1 cellular context compared by ENCODE assay signal in genomic region chr19:7098701-7099596, GRCh38.
TF ChIP-seq lines count a peak whose summit lies in the region.

No MANE protein-coding gene starts in this region.

TF ChIP-seq in HepG2, 621 proteins besides CTCF, POLR2A, EP300 and RAD21 (continued from another document and continues in another):
- TF ChIP-seq PRDM15 (CRISPR knock-in tag; IDR thresholded peaks at IDR 0.05) (no peak), SNRNP70 (IDR thresholded peaks at IDR 0.05; ENCODE audit: low read depth, low read length) (no peak), ZNF343 (CRISPR knock-in tag; IDR thresholded peaks at IDR 0.05) (no peak), EHMT2 (IDR thresholded peaks at IDR 0.05; ENCODE audit: borderline replicate concordance, low read depth, low read length) (no peak), KLF11 (CRISPR knock-in tag; IDR thresholded peaks at IDR 0.05) (no peak), AHDC1 (CRISPR knock-in tag; IDR thresholded peaks at IDR 0.05; ENCODE audit: borderline replicate concordance) (no peak), ZNF430 (CRISPR knock-in tag; IDR thresholded peaks at IDR 0.05) (no peak), CSRNP1 (CRISPR knock-in tag; IDR thresholded peaks at IDR 0.05) (no peak), KAT7 (CRISPR knock-in tag; IDR thresholded peaks at IDR 0.05; ENCODE audit: borderline replicate concordance) (peak; percentile 28; the same call in 1 of the 2 replicates), KDM5B (CRISPR knock-in tag; IDR thresholded peaks at IDR 0.05; ENCODE audit: borderline replicate concordance) (peak; percentile 71), ZNF788 (CRISPR knock-in tag; IDR thresholded peaks at IDR 0.05; ENCODE audit: borderline replicate concordance) (peak; percentile 77; the same call in 1 of the 2 replicates), NR2F1 (CRISPR knock-in tag; IDR thresholded peaks at IDR 0.05) (no peak), ZNF235 (CRISPR knock-in tag; IDR thresholded peaks at IDR 0.05; ENCODE audit: borderline replicate concordance) (no peak), HES4 (CRISPR knock-in tag; IDR thresholded peaks at IDR 0.05; ENCODE audit: borderline replicate concordance) (0 out of 2 replicates have a peak, but pooled peaks have one; percentile 48), BATF2 (CRISPR knock-in tag; IDR thresholded peaks at IDR 0.05) (no peak; the same call in 1 of the 2 replicates), ATF6 (CRISPR knock-in tag; conservative IDR thresholded peaks at IDR 0.05) (no peak), RXRB (CRISPR knock-in tag; IDR thresholded peaks at IDR 0.05; ENCODE audit: borderline replicate concordance) (peak; percentile 12; the same call in 1 of the 2 replicates), ZNF3 (CRISPR knock-in tag; IDR thresholded peaks at IDR 0.05) (no peak), SNAPC5 (CRISPR knock-in tag; IDR thresholded peaks at IDR 0.05; ENCODE audit: borderline replicate concordance) (no peak), ATRX (CRISPR knock-in tag; IDR thresholded peaks at IDR 0.05; ENCODE audit: borderline replicate concordance) (no peak), ZKSCAN1 (IDR thresholded peaks at IDR 0.05; ENCODE audit: low read length) (no peak), NPAS2 (CRISPR knock-in tag; IDR thresholded peaks at IDR 0.05; ENCODE audit: borderline replicate concordance) (no peak), ZNF644 (CRISPR knock-in tag; IDR thresholded peaks at IDR 0.05; ENCODE audit: low read depth) (no peak; the same call in 1 of the 2 replicates), ZNF563 (CRISPR knock-in tag; IDR thresholded peaks at IDR 0.05) (no peak), MLX (CRISPR knock-in tag; IDR thresholded peaks at IDR 0.05) (no peak), ZNF121 (CRISPR knock-in tag; IDR thresholded peaks at IDR 0.05) (no peak), BRCA1 (CRISPR knock-in tag; IDR thresholded peaks at IDR 0.05) (no peak), XRCC5 (optimal IDR thresholded peaks at IDR 0.05; ENCODE audit: low read length) (peak; percentile 21), TFE3 (CRISPR knock-in tag; IDR thresholded peaks at IDR 0.05) (no peak; the same call in 1 of the 2 replicates), SP140L (CRISPR knock-in tag; IDR thresholded peaks at IDR 0.05; ENCODE audit: borderline replicate concordance) (no peak), POLR2G (IDR thresholded peaks at IDR 0.05; ENCODE audit: low read depth, low read length) (peak; percentile 81), ZFP91 (CRISPR knock-in tag; IDR thresholded peaks at IDR 0.05; ENCODE audit: borderline replicate concordance) (peak; percentile 79; the same call in 1 of the 2 replicates), KAT2B (IDR thresholded peaks at IDR 0.05; ENCODE audit: borderline replicate concordance, low read depth, low read length) (no peak), E2F5 (CRISPR knock-in tag; conservative IDR thresholded peaks at IDR 0.05) (peak; percentile 39; the same call in 1 of the 2 replicates), ZNF350 (CRISPR knock-in tag; IDR thresholded peaks at IDR 0.05; ENCODE audit: borderline replicate concordance, low read depth) (peak; percentile 84), SNAI1 (CRISPR knock-in tag; IDR thresholded peaks at IDR 0.05; ENCODE audit: borderline replicate concordance) (0 out of 2 replicates have a peak, but pooled peaks have one; percentile 33)
